ENCODE assay signal across 8 cellular contexts in genomic region chr4:176319237-176319703, GRCh38. TPM values are rescaled to one million over a fixed set of nuclear protein-coding genes. Genes with fewer than 3 reads are reported as not detected.
DNase-seq lines count a peak whose midpoint lies in the region; ATAC-seq and TF ChIP-seq lines count a peak whose summit lies in the region.

No MANE protein-coding gene starts in this region.

- H3K9me3 ChIP-seq in BLaER1 treated with 17β-estradiol and CSF1 and Interleukin-3, amounts not matched to agents 10 nM and 100 nM (replicated peaks in 1 of 11), result no peaks in the 10 kb centered on the region

- peaks cover 23 to 37% (median 29%) of the 10 kb centered on the region in 3 donors for H3K4me1 Mint-ChIP-seq in naive B cell

- no peaks in the 10 kb centered on the region for H3K27me3 ChIP-seq in BLaER1 treated with 17β-estradiol and CSF1 and Interleukin-3, amounts not matched to agents 10 nM and 100 nM
- no peaks in the 10 kb centered on the region for H3K27me3 ChIP-seq in dorsolateral prefrontal cortex

- H3K9me3 Mint-ChIP-seq in naive B cell, result no peaks in the 10 kb centered on the region

- TF ChIP-seq CTCF in dorsolateral prefrontal cortex (IDR thresholded peaks at IDR 0.05 in 54 of 56, conservative IDR thresholded peaks at IDR 0.05 in 2 of 56; ENCODE audit: low read depth in 1 of 56, partially characterized antibody in 56 of 56), result no peak
- TF ChIP-seq CTCF in GM13977 (IDR thresholded peaks at IDR 0.05; ENCODE audit: extremely low read depth, insufficient read depth, missing control alignments), result no peak

- peaks cover 7 to 44% (median 33%) of the 10 kb centered on the region in 10 experiments; a peak in 18 of 20 replicates for H3K4me1 ChIP-seq in BLaER1 treated with 17β-estradiol and CSF1 and Interleukin-3, amounts not matched to agents 10 nM and 100 nM

- DNase-seq in NCI-H2227 (lab: John Stamatoyannopoulos, UW; ENCODE audit: unreplicated experiment) (peak; percentile 53), dorsolateral prefrontal cortex (no peak), naive B cell (no peak), NCI-H1105 (lab: John Stamatoyannopoulos, UW) (no peak), GM13977 (ENCODE audit: low spot score) (no peak), RPMI8226 (no peak)

- H3K36me3 Mint-ChIP-seq in naive B cell, result peaks cover 0 to under 1% of the 10 kb centered on the region in 2 donors

- H3K36me3 ChIP-seq in BLaER1 treated with 17β-estradiol and CSF1 and Interleukin-3, amounts not matched to agents 10 nM and 100 nM, result peaks cover 0 to 14% (median 6%) of the 10 kb centered on the region in 11 experiments; a peak in 15 of 22 replicates

- in situ Hi-C loops in GM13977 (cut with MboI; ENCODE audit: low pct_unique_long_range_greater_than_20kb, low sequenced_read_pairs, unreplicated experiment), result no loop called here

- ATAC-seq in naive B cell (ENCODE audit: low read depth in 2 of 2) (no peak), GM19324 (IDR thresholded peaks at IDR 0.05; ENCODE audit: low FRiP score, unreplicated experiment) (no peak)

- H3K27ac ChIP-seq in BLaER1 treated with 17β-estradiol and CSF1 and Interleukin-3, amounts not matched to agents 10 nM and 100 nM, result peak overlapping the region; percentile 55 to 99 (median 98); a peak in 21 of 22 replicates
- H3K27ac ChIP-seq in dorsolateral prefrontal cortex, result peak overlapping the region; percentile 29 to 99 (median 93)

- peak overlapping the region; percentile 92 to 97 (median 95) for H3K4me3 Mint-ChIP-seq in naive B cell

- H4K20me1 ChIP-seq in BLaER1 treated with 17β-estradiol and CSF1 and Interleukin-3, amounts not matched to agents 10 nM and 100 nM, result peaks cover 24 to 38% (median 36%) of the 10 kb centered on the region in 11 experiments; a peak in 19 of 22 replicates

- peak overlapping the region; percentile 78 to 91 (median 86) for H3K4me2 ChIP-seq in BLaER1 treated with 17β-estradiol and CSF1 and Interleukin-3, amounts not matched to agents 10 nM and 100 nM

- peak overlapping the region; percentile 91 to 98 (median 96) for H3K4me3 ChIP-seq in BLaER1 treated with 17β-estradiol and CSF1 and Interleukin-3, amounts not matched to agents 10 nM and 100 nM
- peak overlapping the region; percentile 60 to 97 (median 84) for H3K4me3 ChIP-seq in dorsolateral prefrontal cortex

- peak overlapping the region; percentile 93 to 99 (median 98) for H3K9ac ChIP-seq in BLaER1 treated with 17β-estradiol and CSF1 and Interleukin-3, amounts not matched to agents 10 nM and 100 nM

- peak overlapping the region; percentile 91 to 98 (median 96) for H3K27ac Mint-ChIP-seq in naive B cell

- H3K27me3 Mint-ChIP-seq in naive B cell, result no peaks in the 10 kb centered on the region

- intact Hi-C loops in dorsolateral prefrontal cortex (cut with DNase I), result loop anchor here in 1 of 2 donors (2.0 kb wide), 1 partner anchor 122 kb away; no protein-coding TSS in a partner anchor

RNA-seq across cellular contexts. Expression of gene SPCS3, which starts 0.5 kb away (rescaled TPM):
- total RNA-seq in dorsolateral prefrontal cortex, result 100 to 1,000 TPM in 26 of 120 experiments, 10 to 100 TPM in 94; 65.9 to 118 (median 91.8) TPM
- polyA plus RNA-seq in naive B cell (ENCODE audit: low read depth in 6 of 6), result 10 to 100 TPM; 32.8 to 56.8 (median 38.0) TPM

RNA-seq across cellular contexts. Expression of gene ASB5, which starts 50.2 kb away (rescaled TPM):
- total RNA-seq in dorsolateral prefrontal cortex, result 1 to 10 TPM in 17 of 120 experiments, under 1 TPM in 95, not detected in 8; 0.13 to 2.0 (median 0.70) TPM
- polyA plus RNA-seq in naive B cell (ENCODE audit: low read depth in 6 of 6), result not detected
